In genomic region chr12:121217066-121217465, GRCh38 we compare ENCODE assay signal across 20 cellular contexts. TPM values are rescaled to one million over a fixed set of nuclear protein-coding genes. Genes with fewer than 3 reads are reported as not detected.
DNase-seq lines count a peak whose midpoint lies in the region; ATAC-seq and TF ChIP-seq lines count a peak whose summit lies in the region.
"Had no signal": no experiment of that assay in that cellular context is flagged by ENCODE, and none has a peak within 500 bp of the region (broad histone marks: within the 10 kb centered on the region; RNA-seq: fewer than 3 reads in every experiment).

No MANE protein-coding gene starts in this region.

- H3K27me3 ChIP-seq in liver (ENCODE audit: control insufficient read depth in 4 of 4, insufficient read depth in 4 of 4, low read length in 3 of 4), result no peaks in the 10 kb centered on the region
- H3K27me3 ChIP-seq: heart left ventricle, testis had no signal

- H3K27ac Mint-ChIP-seq in activated naive CD8-positive, alpha-beta T cell, result peak overlapping the region; percentile 72
- no peak overlapping the region for H3K27ac Mint-ChIP-seq in activated naive CD8-positive, alpha-beta T cell treated with anti-CD3 and anti-CD28 coated beads for 36 hours
- H3K27ac Mint-ChIP-seq in activated CD8-positive, alpha-beta T cell treated with anti-CD3 and anti-CD28 coated beads for 36 hours, result peak overlapping the region; percentile 30
- H3K27ac Mint-ChIP-seq in type B pancreatic cell, result peak overlapping the region; percentile 1
- H3K27ac Mint-ChIP-seq: natural killer cell; stimulated activated memory B cell treated with anti-CD40 and anti-IgM and Interleukin-4, amounts not matched to agents 10 μg/mL and 1 μg/mL and 100 μg/mL, for 72 hours; WTC11 had no signal

- no peak for DNase-seq in activated naive CD8-positive, alpha-beta T cell treated with anti-CD3 and anti-CD28 coated beads for 36 hours
- DNase-seq in activated CD8-positive, alpha-beta T cell treated with anti-CD3 and anti-CD28 coated beads for 36 hours, result no peak
- DNase-seq in type B pancreatic cell (ENCODE audit: extremely low spot score, unreplicated experiment) (no peak), hepatic stellate cell (ENCODE audit: low spot score) (no peak), iPS-NIHi7 (ENCODE audit: extremely low spot score) (no peak), T-helper 1 cell (no peak)
- DNase-seq: Karpas-422; natural killer cell; NCI-H1092 treated with DMSO at 0.1 percent for 48 hours; NCI-H2081 treated with DMSO at 0.1 percent for 48 hours; NCI-H446 treated with DMSO at 0.1 percent for 48 hours; NK-92 treated with Interleukin-12 subunit alpha and Interleukin-12 subunit beta, amount 100 ng/mL, for 24 hours; testis had no signal

- no peak for TF ChIP-seq CTCF in activated CD8-positive, alpha-beta T cell treated with anti-CD3 and anti-CD28 coated beads for 36 hours (IDR thresholded peaks at IDR 0.05)
- TF ChIP-seq CTCF in liver (IDR thresholded peaks at IDR 0.05; ENCODE audit: low read depth, low read length, missing input control), result no peak
- TF ChIP-seq CTCF in type B pancreatic cell (conservative IDR thresholded peaks at IDR 0.05), result no peak

- H3K36me3 Mint-ChIP-seq in activated naive CD8-positive, alpha-beta T cell, result peaks cover 5% of the 10 kb centered on the region
- peaks cover 26% of the 10 kb centered on the region for H3K36me3 Mint-ChIP-seq in activated naive CD8-positive, alpha-beta T cell treated with anti-CD3 and anti-CD28 coated beads for 36 hours
- peaks cover 14% of the 10 kb centered on the region for H3K36me3 Mint-ChIP-seq in activated CD8-positive, alpha-beta T cell treated with anti-CD3 and anti-CD28 coated beads for 36 hours (ENCODE audit: low read depth)
- H3K36me3 Mint-ChIP-seq in type B pancreatic cell, result peaks cover 4% of the 10 kb centered on the region
- H3K36me3 Mint-ChIP-seq: natural killer cell, WTC11 had no signal

- peaks cover 5 to 26% (median 18%) of the 10 kb centered on the region in 4 donors for H3K4me1 ChIP-seq in liver (ENCODE audit: control insufficient read depth in 4 of 4, insufficient read depth in 4 of 4, low read length in 3 of 4)
- H3K4me1 ChIP-seq: testis had no signal

- no peak overlapping the region for H3K4me3 ChIP-seq in liver (ENCODE audit: low read depth in 1 of 3, low read length in 3 of 3)
- H3K4me3 ChIP-seq: coronary artery, heart left ventricle, testis had no signal

- H3K4me3 Mint-ChIP-seq in activated naive CD8-positive, alpha-beta T cell, result no peak overlapping the region
- H3K4me3 Mint-ChIP-seq in activated naive CD8-positive, alpha-beta T cell treated with anti-CD3 and anti-CD28 coated beads for 36 hours, result no peak overlapping the region
- no peak overlapping the region for H3K4me3 Mint-ChIP-seq in activated CD8-positive, alpha-beta T cell treated with anti-CD3 and anti-CD28 coated beads for 36 hours
- H3K4me3 Mint-ChIP-seq in type B pancreatic cell, result peak overlapping the region; percentile 9
- H3K4me3 Mint-ChIP-seq: natural killer cell; stimulated activated memory B cell treated with anti-CD40 and anti-IgM and Interleukin-4, amounts not matched to agents 10 μg/mL and 1 μg/mL and 100 μg/mL, for 72 hours; WTC11 had no signal

- H3K27me3 Mint-ChIP-seq in activated naive CD8-positive, alpha-beta T cell, result no peaks in the 10 kb centered on the region
- no peaks in the 10 kb centered on the region for H3K27me3 Mint-ChIP-seq in activated naive CD8-positive, alpha-beta T cell treated with anti-CD3 and anti-CD28 coated beads for 36 hours
- no peaks in the 10 kb centered on the region for H3K27me3 Mint-ChIP-seq in activated CD8-positive, alpha-beta T cell treated with anti-CD3 and anti-CD28 coated beads for 36 hours
- H3K27me3 Mint-ChIP-seq in type B pancreatic cell, result no peaks in the 10 kb centered on the region
- H3K27me3 Mint-ChIP-seq: stimulated activated memory B cell treated with anti-CD40 and anti-IgM and Interleukin-4, amounts not matched to agents 10 μg/mL and 1 μg/mL and 100 μg/mL, for 72 hours had no signal

- peak overlapping the region in 1 of 2 donors; percentile 73 for H3K9ac ChIP-seq in liver (ENCODE audit: low read depth in 1 of 2, low read length in 2 of 2)
- H3K9ac ChIP-seq: parathyroid adenoma had no signal

- peaks cover 21% of the 10 kb centered on the region for H3K4me1 Mint-ChIP-seq in activated naive CD8-positive, alpha-beta T cell (ENCODE audit: low read depth)
- H3K4me1 Mint-ChIP-seq in activated naive CD8-positive, alpha-beta T cell treated with anti-CD3 and anti-CD28 coated beads for 36 hours, result peaks cover 23% of the 10 kb centered on the region
- H3K4me1 Mint-ChIP-seq in activated CD8-positive, alpha-beta T cell treated with anti-CD3 and anti-CD28 coated beads for 36 hours (ENCODE audit: low read depth), result peaks cover 31% of the 10 kb centered on the region
- H3K4me1 Mint-ChIP-seq in type B pancreatic cell (ENCODE audit: unreplicated experiment), result peaks cover 5% of the 10 kb centered on the region
- H3K4me1 Mint-ChIP-seq: WTC11 had no signal

- H3K9me3 Mint-ChIP-seq in activated naive CD8-positive, alpha-beta T cell (ENCODE audit: low read depth), result no peaks in the 10 kb centered on the region
- H3K9me3 Mint-ChIP-seq in activated naive CD8-positive, alpha-beta T cell treated with anti-CD3 and anti-CD28 coated beads for 36 hours, result no peaks in the 10 kb centered on the region
- no peaks in the 10 kb centered on the region for H3K9me3 Mint-ChIP-seq in activated CD8-positive, alpha-beta T cell treated with anti-CD3 and anti-CD28 coated beads for 36 hours
- no peaks in the 10 kb centered on the region for H3K9me3 Mint-ChIP-seq in type B pancreatic cell
- H3K9me3 Mint-ChIP-seq: natural killer cell; stimulated activated memory B cell treated with anti-CD40 and anti-IgM and Interleukin-4, amounts not matched to agents 10 μg/mL and 1 μg/mL and 100 μg/mL, for 72 hours; WTC11 had no signal

- peak overlapping the region; percentile 75 to 98 for H3K27ac ChIP-seq in liver (ENCODE audit: low read depth in 1 of 2, low read length in 2 of 2)
- H3K27ac ChIP-seq: coronary artery, heart left ventricle, parathyroid adenoma, testis had no signal

- no peak for ATAC-seq in activated CD8-positive, alpha-beta T cell treated with anti-CD3 and anti-CD28 coated beads for 36 hours
- ATAC-seq: heart left ventricle; natural killer cell; stimulated activated memory B cell treated with anti-CD40 and anti-IgM and Interleukin-4, amounts not matched to agents 10 μg/mL and 1 μg/mL and 100 μg/mL, for 72 hours; WTC11 had no signal

- TF ChIP-seq RAD21 in liver (IDR thresholded peaks at IDR 0.05), result peak in 1 of 2 donors; percentile 5

- H3K9me3 ChIP-seq in liver (ENCODE audit: control insufficient read depth in 4 of 4, low read length in 3 of 4), result no peaks in the 10 kb centered on the region
- H3K9me3 ChIP-seq: heart left ventricle, testis had no signal

- WGBS in liver, result 39% methylated on average over 8 of the region's 8 CpGs

- H3K36me3 ChIP-seq in liver (ENCODE audit: control insufficient read depth in 4 of 4, insufficient read depth in 3 of 4, low read depth in 1 of 4, low read length in 3 of 4), result peaks cover 2 to 4% (median 2%) of the 10 kb centered on the region in 4 donors

- POLR2A ChIA-PET in activated CD8-positive, alpha-beta T cell treated with anti-CD3 and anti-CD28 coated beads for 36 hours (lab: Charles Lee), result interaction anchor here (0.7 to 1.2 kb wide), 2 partner anchors 10 to 22 kb away, joined by 3 read pairs; no protein-coding TSS in a partner anchor

- intact Hi-C loops in activated CD8-positive, alpha-beta T cell treated with anti-CD3 and anti-CD28 coated beads for 36 hours (cut with micrococcal nuclease), result no loop called here

- CTCF ChIA-PET in activated CD8-positive, alpha-beta T cell treated with anti-CD3 and anti-CD28 coated beads for 36 hours (lab: Charles Lee), result interaction anchor here (0.6 to 3.7 kb wide), 3 partner anchors 13 to 568 kb away, joined by 3 to 17 read pairs (median 5); no protein-coding TSS in a partner anchor

TF ChIP-seq in liver, 16 proteins besides CTCF, POLR2A, EP300 and RAD21:
- TF ChIP-seq RXRA (IDR thresholded peaks at IDR 0.05) (peak in 1 of 2 donors; percentile 23), SP1 (IDR thresholded peaks at IDR 0.05) (peak; percentile 37), NR2F2 (IDR thresholded peaks at IDR 0.05) (no peak), HNF4G (IDR thresholded peaks at IDR 0.05) (no peak), ATF3 (IDR thresholded peaks at IDR 0.05) (no peak), HNF4A (conservative IDR thresholded peaks at IDR 0.05) (peak in 1 of 2 donors; percentile 42), REST (IDR thresholded peaks at IDR 0.05) (no peak)
TF ChIP-seq in liver: peak in this region for 3.

RNA-seq across cellular contexts. Expression of gene P2RX4, which starts 7.1 kb away (rescaled TPM):
- 10 to 100 TPM; 17.8 to 19.0 TPM for total RNA-seq in activated naive CD8-positive, alpha-beta T cell treated with anti-CD3 and anti-CD28 coated beads for 36 hours
- 10 to 100 TPM; 12.2 to 15.1 TPM for total RNA-seq in activated CD8-positive, alpha-beta T cell treated with anti-CD3 and anti-CD28 coated beads for 36 hours
- total RNA-seq in liver (10 to 100 TPM; 27.0 to 32.1 TPM), type B pancreatic cell (ENCODE audit: low replicate concordance) (17.0 and 27.9 TPM in 2 replicates)
- polyA plus RNA-seq in liver, result 10 to 100 TPM; 16.5 TPM
